Comparison of ENCODE assay signal across 1 cellular context in the genomic region with DNA sequence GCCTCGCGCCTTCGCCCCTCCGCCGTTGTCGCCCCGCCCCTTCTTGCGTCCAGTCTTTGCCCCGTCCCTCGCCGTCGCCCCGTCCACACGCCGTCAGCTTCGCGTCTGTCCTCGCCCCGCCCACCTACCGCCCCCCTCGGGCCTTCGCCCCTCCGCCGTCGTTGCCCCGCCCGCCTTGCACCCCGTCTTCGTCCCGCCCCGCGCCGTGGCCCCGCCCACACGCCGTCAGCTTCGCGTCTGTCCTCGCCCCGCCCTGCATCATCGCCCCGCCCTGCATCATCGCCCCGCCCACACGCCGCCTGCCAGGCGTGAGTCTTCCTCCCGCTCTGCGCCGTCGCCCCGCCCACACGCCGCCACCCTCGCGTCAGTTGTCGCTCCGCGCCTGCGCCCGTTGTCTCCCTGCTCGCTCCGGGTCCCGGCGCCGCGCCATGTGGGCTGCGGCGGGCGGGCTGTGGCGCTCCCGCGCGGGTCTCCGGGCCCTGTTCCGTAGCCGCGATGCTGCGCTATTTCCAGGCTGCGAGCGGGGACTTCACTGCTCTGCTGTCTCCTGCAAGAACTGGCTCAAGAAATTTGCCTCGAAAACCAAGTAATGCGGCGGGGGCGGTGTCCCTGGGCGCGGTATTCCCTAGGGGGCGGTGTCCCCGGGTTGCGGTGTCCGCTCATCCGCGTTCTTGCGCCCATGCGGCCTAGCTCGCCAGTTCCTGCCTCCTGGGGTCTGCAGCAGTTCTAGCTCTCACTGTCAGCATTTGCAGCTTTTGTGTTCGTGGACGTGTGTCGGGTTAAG.
TF ChIP-seq lines count a peak whose summit lies in the region.

A gene with protein sequence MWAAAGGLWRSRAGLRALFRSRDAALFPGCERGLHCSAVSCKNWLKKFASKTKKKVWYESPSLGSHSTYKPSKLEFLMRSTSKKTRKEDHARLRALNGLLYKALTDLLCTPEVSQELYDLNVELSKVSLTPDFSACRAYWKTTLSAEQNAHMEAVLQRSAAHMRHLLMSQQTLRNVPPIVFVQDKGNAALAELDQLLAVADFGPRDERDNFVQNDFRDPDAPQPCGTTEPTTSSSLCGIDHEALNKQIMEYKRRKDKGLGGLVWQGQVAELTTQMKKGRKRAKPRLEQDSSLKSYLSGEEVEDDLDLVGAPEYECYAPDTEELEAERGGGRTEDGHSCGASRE (plus strand): TSS at position 367 of the 784 bp plus-strand sequence. CDS start 62 bp downstream, at position 429.

TF ChIP-seq in HepG2, 621 proteins besides CTCF, POLR2A, EP300 and RAD21 (continued from another document and continues in another):
- TF ChIP-seq HBP1 (CRISPR knock-in tag; IDR thresholded peaks at IDR 0.05; ENCODE audit: low read depth) (no peak), MYC (CRISPR knock-in tag; IDR thresholded peaks at IDR 0.05; ENCODE audit: borderline replicate concordance) (peak; percentile 97), ZNF556 (CRISPR knock-in tag; IDR thresholded peaks at IDR 0.05; ENCODE audit: borderline replicate concordance) (0 out of 2 replicates have a peak, but pooled peaks have one; percentile 61), TP53 (CRISPR knock-in tag; conservative IDR thresholded peaks at IDR 0.05) (no peak), TBP (CRISPR knock-in tag; IDR thresholded peaks at IDR 0.05) (no peak), ZFP37 (CRISPR knock-in tag; IDR thresholded peaks at IDR 0.05; ENCODE audit: borderline replicate concordance) (no peak), DDIT3 (CRISPR knock-in tag; IDR thresholded peaks at IDR 0.05) (no peak), ZNF136 (CRISPR knock-in tag; IDR thresholded peaks at IDR 0.05; ENCODE audit: low read depth) (no peak), MXD4 (CRISPR knock-in tag; IDR thresholded peaks at IDR 0.05) (peak; percentile 94), CEBPZ (IDR thresholded peaks at IDR 0.05; ENCODE audit: low read length) (no peak), MAFF (IDR thresholded peaks at IDR 0.05; ENCODE audit: low read depth, low read length) (no peak), ZBTB44 (CRISPR knock-in tag; IDR thresholded peaks at IDR 0.05) (no peak; the same call in 1 of the 2 replicates), PAX8 (CRISPR knock-in tag; IDR thresholded peaks at IDR 0.05; ENCODE audit: borderline replicate concordance) (no peak), FOXA3 (CRISPR knock-in tag; IDR thresholded peaks at IDR 0.05) (peak; percentile 25; the same call in 1 of the 2 replicates), ZBTB8A (CRISPR knock-in tag; IDR thresholded peaks at IDR 0.05; ENCODE audit: borderline replicate concordance, low read depth) (no peak), FLYWCH1 (CRISPR knock-in tag; IDR thresholded peaks at IDR 0.05) (no peak), ZNF746 (CRISPR knock-in tag; IDR thresholded peaks at IDR 0.05) (no peak; the same call in 1 of the 2 replicates), ZNF770 (CRISPR knock-in tag; IDR thresholded peaks at IDR 0.05) (peak; percentile 61), SATB2 (CRISPR knock-in tag; IDR thresholded peaks at IDR 0.05) (peak; percentile 60; the same call in 1 of the 2 replicates), PHF8 (CRISPR knock-in tag; IDR thresholded peaks at IDR 0.05) (peak; percentile 95), ZNF672 (CRISPR knock-in tag; IDR thresholded peaks at IDR 0.05) (no peak), ZNF382 (CRISPR knock-in tag; IDR thresholded peaks at IDR 0.05; ENCODE audit: borderline replicate concordance) (no peak), POLR2AphosphoS2 (IDR thresholded peaks at IDR 0.05; ENCODE audit: low read depth, low read length) (no peak), DMAP1 (CRISPR knock-in tag; IDR thresholded peaks at IDR 0.05) (peak; percentile 91), HDAC2 (CRISPR knock-in tag; IDR thresholded peaks at IDR 0.05) (0 out of 2 replicates have a peak, but pooled peaks have one; percentile 23), GPN1 (CRISPR knock-in tag; IDR thresholded peaks at IDR 0.05; ENCODE audit: borderline replicate concordance) (no peak), ZNF567 (CRISPR knock-in tag; IDR thresholded peaks at IDR 0.05; ENCODE audit: borderline replicate concordance) (no peak; the same call in 1 of the 2 replicates), RAD51 (IDR thresholded peaks at IDR 0.05; ENCODE audit: borderline replicate concordance) (no peak), RXRB (CRISPR knock-in tag; IDR thresholded peaks at IDR 0.05; ENCODE audit: borderline replicate concordance) (no peak), NR2F6 (IDR thresholded peaks at IDR 0.05) (no peak), NR2F6 (CRISPR knock-in tag; IDR thresholded peaks at IDR 0.05) (no peak)
- TF ChIP-seq, protein P1, sequence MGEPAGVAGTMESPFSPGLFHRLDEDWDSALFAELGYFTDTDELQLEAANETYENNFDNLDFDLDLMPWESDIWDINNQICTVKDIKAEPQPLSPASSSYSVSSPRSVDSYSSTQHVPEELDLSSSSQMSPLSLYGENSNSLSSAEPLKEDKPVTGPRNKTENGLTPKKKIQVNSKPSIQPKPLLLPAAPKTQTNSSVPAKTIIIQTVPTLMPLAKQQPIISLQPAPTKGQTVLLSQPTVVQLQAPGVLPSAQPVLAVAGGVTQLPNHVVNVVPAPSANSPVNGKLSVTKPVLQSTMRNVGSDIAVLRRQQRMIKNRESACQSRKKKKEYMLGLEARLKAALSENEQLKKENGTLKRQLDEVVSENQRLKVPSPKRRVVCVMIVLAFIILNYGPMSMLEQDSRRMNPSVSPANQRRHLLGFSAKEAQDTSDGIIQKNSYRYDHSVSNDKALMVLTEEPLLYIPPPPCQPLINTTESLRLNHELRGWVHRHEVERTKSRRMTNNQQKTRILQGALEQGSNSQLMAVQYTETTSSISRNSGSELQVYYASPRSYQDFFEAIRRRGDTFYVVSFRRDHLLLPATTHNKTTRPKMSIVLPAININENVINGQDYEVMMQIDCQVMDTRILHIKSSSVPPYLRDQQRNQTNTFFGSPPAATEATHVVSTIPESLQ (CRISPR knock-in tag; conservative IDR thresholded peaks at IDR 0.05): no peak
- TF ChIP-seq, protein P2, sequence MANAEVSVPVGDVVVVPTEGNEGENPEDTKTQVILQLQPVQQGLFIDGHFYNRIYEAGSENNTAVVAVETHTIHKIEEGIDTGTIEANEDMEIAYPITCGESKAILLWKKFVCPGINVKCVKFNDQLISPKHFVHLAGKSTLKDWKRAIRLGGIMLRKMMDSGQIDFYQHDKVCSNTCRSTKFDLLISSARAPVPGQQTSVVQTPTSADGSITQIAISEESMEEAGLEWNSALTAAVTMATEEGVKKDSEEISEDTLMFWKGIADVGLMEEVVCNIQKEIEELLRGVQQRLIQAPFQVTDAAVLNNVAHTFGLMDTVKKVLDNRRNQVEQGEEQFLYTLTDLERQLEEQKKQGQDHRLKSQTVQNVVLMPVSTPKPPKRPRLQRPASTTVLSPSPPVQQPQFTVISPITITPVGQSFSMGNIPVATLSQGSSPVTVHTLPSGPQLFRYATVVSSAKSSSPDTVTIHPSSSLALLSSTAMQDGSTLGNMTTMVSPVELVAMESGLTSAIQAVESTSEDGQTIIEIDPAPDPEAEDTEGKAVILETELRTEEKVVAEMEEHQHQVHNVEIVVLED (CRISPR knock-in tag; IDR thresholded peaks at IDR 0.05; ENCODE audit: borderline replicate concordance): peak; percentile 94
- TF ChIP-seq, protein P3, sequence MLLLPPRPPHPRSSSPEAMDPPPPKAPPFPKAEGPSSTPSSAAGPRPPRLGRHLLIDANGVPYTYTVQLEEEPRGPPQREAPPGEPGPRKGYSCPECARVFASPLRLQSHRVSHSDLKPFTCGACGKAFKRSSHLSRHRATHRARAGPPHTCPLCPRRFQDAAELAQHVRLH (CRISPR knock-in tag; IDR thresholded peaks at IDR 0.05; ENCODE audit: borderline replicate concordance, low read depth): peak; percentile 38; the same call in 1 of the 2 replicates
- TF ChIP-seq, protein P4, sequence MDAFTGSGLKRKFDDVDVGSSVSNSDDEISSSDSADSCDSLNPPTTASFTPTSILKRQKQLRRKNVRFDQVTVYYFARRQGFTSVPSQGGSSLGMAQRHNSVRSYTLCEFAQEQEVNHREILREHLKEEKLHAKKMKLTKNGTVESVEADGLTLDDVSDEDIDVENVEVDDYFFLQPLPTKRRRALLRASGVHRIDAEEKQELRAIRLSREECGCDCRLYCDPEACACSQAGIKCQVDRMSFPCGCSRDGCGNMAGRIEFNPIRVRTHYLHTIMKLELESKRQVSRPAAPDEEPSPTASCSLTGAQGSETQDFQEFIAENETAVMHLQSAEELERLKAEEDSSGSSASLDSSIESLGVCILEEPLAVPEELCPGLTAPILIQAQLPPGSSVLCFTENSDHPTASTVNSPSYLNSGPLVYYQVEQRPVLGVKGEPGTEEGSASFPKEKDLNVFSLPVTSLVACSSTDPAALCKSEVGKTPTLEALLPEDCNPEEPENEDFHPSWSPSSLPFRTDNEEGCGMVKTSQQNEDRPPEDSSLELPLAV (CRISPR knock-in tag; conservative IDR thresholded peaks at IDR 0.05; ENCODE audit: low read depth): no peak; the same call in 1 of the 2 replicates
- TF ChIP-seq, protein P5, sequence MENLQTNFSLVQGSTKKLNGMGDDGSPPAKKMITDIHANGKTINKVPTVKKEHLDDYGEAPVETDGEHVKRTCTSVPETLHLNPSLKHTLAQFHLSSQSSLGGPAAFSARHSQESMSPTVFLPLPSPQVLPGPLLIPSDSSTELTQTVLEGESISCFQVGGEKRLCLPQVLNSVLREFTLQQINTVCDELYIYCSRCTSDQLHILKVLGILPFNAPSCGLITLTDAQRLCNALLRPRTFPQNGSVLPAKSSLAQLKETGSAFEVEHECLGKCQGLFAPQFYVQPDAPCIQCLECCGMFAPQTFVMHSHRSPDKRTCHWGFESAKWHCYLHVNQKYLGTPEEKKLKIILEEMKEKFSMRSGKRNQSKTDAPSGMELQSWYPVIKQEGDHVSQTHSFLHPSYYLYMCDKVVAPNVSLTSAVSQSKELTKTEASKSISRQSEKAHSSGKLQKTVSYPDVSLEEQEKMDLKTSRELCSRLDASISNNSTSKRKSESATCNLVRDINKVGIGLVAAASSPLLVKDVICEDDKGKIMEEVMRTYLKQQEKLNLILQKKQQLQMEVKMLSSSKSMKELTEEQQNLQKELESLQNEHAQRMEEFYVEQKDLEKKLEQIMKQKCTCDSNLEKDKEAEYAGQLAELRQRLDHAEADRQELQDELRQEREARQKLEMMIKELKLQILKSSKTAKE (CRISPR knock-in tag; IDR thresholded peaks at IDR 0.05; ENCODE audit: borderline replicate concordance): peak; percentile 19; the same call in 1 of the 2 replicates
